Comparison of ENCODE assay signal across 1 cellular context in genomic region chr1:32448186-32448772, GRCh38.
TF ChIP-seq lines count a peak whose summit lies in the region.
"Not testable (repeated sequence)": the region's sequence is repeated elsewhere in the genome, so short reads cannot be mapped to it uniquely, and the experiment has no call there.

No MANE protein-coding gene starts in this region.

TF ChIP-seq in K562, 482 proteins besides CTCF, POLR2A, EP300 and RAD21 (continues in another document):
- TF ChIP-seq ZBTB33 (CRISPR knock-in tag; IDR thresholded peaks at IDR 0.05), result peak; percentile 44; the same call in 1 of the 2 replicates
- peak in 1 of 2 experiments; percentile 63; a peak in 1 of 4 replicates for TF ChIP-seq NONO (IDR thresholded peaks at IDR 0.05; ENCODE audit: low read depth in 2 of 2, low read length in 1 of 2)
- TF ChIP-seq CTBP1 (IDR thresholded peaks at IDR 0.05; ENCODE audit: borderline replicate concordance), result 0 out of 2 replicates have a peak, but pooled peaks have one; percentile 53
- peak in 1 of 2 experiments; percentile 17; a peak in 1 of 4 replicates for TF ChIP-seq RCOR1 (IDR thresholded peaks at IDR 0.05; ENCODE audit: borderline replicate concordance in 1 of 2, low read depth in 2 of 2, low read length in 2 of 2)
- 0 out of 2 replicates have a peak, but pooled peaks have one; percentile 9 for TF ChIP-seq HDGF (IDR thresholded peaks at IDR 0.05)
- 0 out of 2 replicates have a peak, but pooled peaks have one; percentile 50 for TF ChIP-seq ZNF609 (CRISPR knock-in tag; IDR thresholded peaks at IDR 0.05; ENCODE audit: borderline replicate concordance)
- TF ChIP-seq UBTF (IDR thresholded peaks at IDR 0.05; ENCODE audit: borderline replicate concordance in 1 of 2, low read depth in 2 of 2, low read length in 2 of 2), result 0 out of 4 replicates have a peak, but pooled peaks of 1 of the 2 experiments have one; percentile 13
- peak; percentile 67 for TF ChIP-seq CREM (IDR thresholded peaks at IDR 0.05; ENCODE audit: low read depth)
- TF ChIP-seq GABPB1 (CRISPR knock-in tag; IDR thresholded peaks at IDR 0.05), result peak; percentile 15; the same call in 1 of the 2 replicates
- TF ChIP-seq GTF2E2 (tag; IDR thresholded peaks at IDR 0.05), result peak; percentile 79; the same call in 1 of the 2 replicates
- peak; percentile 62; the same call in 1 of the 2 replicates for TF ChIP-seq KLF16 (IDR thresholded peaks at IDR 0.05)
- peak; percentile 45 for TF ChIP-seq DACH1 (IDR thresholded peaks at IDR 0.05; ENCODE audit: partially characterized antibody)
- 0 out of 2 replicates have a peak, but pooled peaks have one; percentile 9 for TF ChIP-seq E2F3 (CRISPR knock-in tag; IDR thresholded peaks at IDR 0.05)
- TF ChIP-seq ETV1 (tag; conservative IDR thresholded peaks at IDR 0.05; ENCODE audit: low read depth), result peak; percentile 87
- TF ChIP-seq GABPA (tag; conservative IDR thresholded peaks at IDR 0.05; ENCODE audit: low read depth), result 0 out of 2 replicates have a peak, but pooled peaks have one; percentile 24
- TF ChIP-seq MAX (CRISPR knock-in tag; IDR thresholded peaks at IDR 0.05), result 0 out of 2 replicates have a peak, but pooled peaks have one; percentile 29
- 0 out of 2 replicates have a peak, but pooled peaks have one; percentile 40 for TF ChIP-seq JUND (IDR thresholded peaks at IDR 0.05; ENCODE audit: borderline replicate concordance, low read depth, low read length)
- not testable (repeated sequence) for TF ChIP-seq JUND (tag; IDR thresholded peaks at IDR 0.05; ENCODE audit: borderline replicate concordance, low read depth, low read length); NR2C2 (tag; IDR thresholded peaks at IDR 0.05)
- TF ChIP-seq DEAF1 (CRISPR knock-in tag; IDR thresholded peaks at IDR 0.05), result peak; percentile 80
- peak in 1 of 2 experiments; percentile 18; a peak in 1 of 4 replicates for TF ChIP-seq MNT (conservative IDR thresholded peaks at IDR 0.05)
- peak in 1 of 2 experiments; percentile 37; a peak in 1 of 4 replicates for TF ChIP-seq TEAD1 (CRISPR knock-in tag; IDR thresholded peaks at IDR 0.05)
- TF ChIP-seq SOX6 (IDR thresholded peaks at IDR 0.05), result peak; percentile 60
- TF ChIP-seq RB1 (IDR thresholded peaks at IDR 0.05; ENCODE audit: low read depth), result peak; percentile 54; the same call in 1 of the 2 replicates
- peak; percentile 68; the same call in 1 of the 2 replicates for TF ChIP-seq NR2C2 (CRISPR knock-in tag; IDR thresholded peaks at IDR 0.05)
- peak in 1 of 3 experiments; percentile 27 for TF ChIP-seq YY1 (IDR thresholded peaks at IDR 0.05; ENCODE audit: borderline replicate concordance in 1 of 3, control insufficient read depth in 1 of 3, extremely low read depth in 1 of 3, insufficient read depth in 3 of 3, insufficient read length in 1 of 3, insufficient replicate concordance in 2 of 3, low read depth in 1 of 3, low read length in 2 of 3)
- peak; percentile 28; the same call in 1 of the 2 replicates for TF ChIP-seq HMBOX1 (IDR thresholded peaks at IDR 0.05)
- TF ChIP-seq CTCFL (IDR thresholded peaks at IDR 0.05; ENCODE audit: borderline replicate concordance, insufficient read depth, low read depth, low read length, poor library complexity, severe bottlenecking), result peak; percentile 5
- peak; percentile 38 to 51; a peak in 1 of 4 replicates for TF ChIP-seq MAZ (CRISPR knock-in tag; conservative IDR thresholded peaks at IDR 0.05 in 1 of 2, IDR thresholded peaks at IDR 0.05 in 1 of 2)
- TF ChIP-seq TBL1XR1 (IDR thresholded peaks at IDR 0.05; ENCODE audit: low read length in 2 of 2), result peak in 1 of 2 experiments; percentile 32; a peak in 1 of 4 replicates
- TF ChIP-seq LCOR (CRISPR knock-in tag; IDR thresholded peaks at IDR 0.05), result peak; percentile 43; the same call in 1 of the 2 replicates
- TF ChIP-seq TAL1 (IDR thresholded peaks at IDR 0.05), result 0 out of 2 replicates have a peak, but pooled peaks have one; percentile 3
- peak; percentile 87; the same call in 1 of the 2 replicates for TF ChIP-seq STAG1 (CRISPR knock-in tag; IDR thresholded peaks at IDR 0.05; ENCODE audit: borderline replicate concordance)
- TF ChIP-seq NEUROD1 (IDR thresholded peaks at IDR 0.05; ENCODE audit: borderline replicate concordance, low read depth, low read length, partially characterized antibody), result peak; percentile 34
- TF ChIP-seq ZFP36 (IDR thresholded peaks at IDR 0.05; ENCODE audit: low read depth, low read length, partially characterized antibody), result peak; percentile 35
- peak; percentile 66; the same call in 1 of the 2 replicates for TF ChIP-seq SP1 (CRISPR knock-in tag; IDR thresholded peaks at IDR 0.05)
